ENCODE assay signal across 17 cellular contexts in genomic region chr13:23629566-23630272, GRCh38. TPM values are rescaled to one million over a fixed set of nuclear protein-coding genes. Genes with fewer than 3 reads are reported as not detected.
DNase-seq lines count a peak whose midpoint lies in the region; ATAC-seq, FAIRE-seq and TF ChIP-seq lines count a peak whose summit lies in the region.
"Had no signal": no experiment of that assay in that cellular context is flagged by ENCODE, and none has a peak within 500 bp of the region (broad histone marks: within the 10 kb centered on the region; RNA-seq: fewer than 3 reads in every experiment).

No MANE protein-coding gene starts in this region.

- H3K27ac ChIP-seq in HepG2 (ENCODE audit: extremely low read length, insufficient read depth, low read length), result peak overlapping the region; percentile 61
- H3K27ac ChIP-seq: RWPE1 had no signal

- H3K4me3 Mint-ChIP-seq in WTC11, result no peak overlapping the region
- H3K4me3 Mint-ChIP-seq: activated naive CD8-positive, alpha-beta T cell; effector memory CD8-positive, alpha-beta T cell; stimulated activated naive CD8-positive, alpha-beta T cell treated with anti-CD3 and anti-CD28 coated beads, Interleukin-15, amount 100 ng/mL, for 72 hours had no signal

- TF ChIP-seq CTCF in WTC11 (IDR thresholded peaks at IDR 0.05) (no peak), HepG2 (CRISPR knock-in tag; IDR thresholded peaks at IDR 0.05) (no peak), D721Med (IDR thresholded peaks at IDR 0.05; ENCODE audit: insufficient read depth, missing control alignments) (no peak)

- peak; percentile 18 for DNase-seq in NCI-H1092 treated with DMSO at 0.1 percent for 48 hours (lab: John Stamatoyannopoulos, UW)
- DNase-seq in WTC11 (ENCODE audit: low spot score), result no peak
- peak; percentile 93 for DNase-seq in HepG2 (ENCODE audit: low spot score)
- DNase-seq in sciatic nerve (ENCODE audit: low spot score), result no peak
- no peak for DNase-seq in D721Med (ENCODE audit: insufficient read length, low spot score)
- no peak for DNase-seq in T-helper 1 cell
- DNase-seq in cerebellum (ENCODE audit: low spot score), result no peak
- DNase-seq: activated CD4-positive, alpha-beta T cell treated with anti-CD3 and anti-CD28 coated beads for 4 hours; COR-L47; effector memory CD8-positive, alpha-beta T cell; KG1; stimulated activated naive CD8-positive, alpha-beta T cell treated with anti-CD3 and anti-CD28 coated beads, Interleukin-15, amount 100 ng/mL, for 72 hours had no signal

- H3K79me2 ChIP-seq in HepG2 (ENCODE audit: insufficient read depth, low read length), result peaks cover 27% of the 10 kb centered on the region

- no peaks in the 10 kb centered on the region for H3K36me3 Mint-ChIP-seq in WTC11
- H3K36me3 Mint-ChIP-seq: activated naive CD8-positive, alpha-beta T cell had no signal

- H3K27me3 Mint-ChIP-seq in WTC11 (ENCODE audit: low read depth), result no peaks in the 10 kb centered on the region

- H3K9me3 Mint-ChIP-seq in WTC11, result no peaks in the 10 kb centered on the region
- H3K9me3 Mint-ChIP-seq: effector memory CD8-positive, alpha-beta T cell; stimulated activated naive CD8-positive, alpha-beta T cell treated with anti-CD3 and anti-CD28 coated beads, Interleukin-15, amount 100 ng/mL, for 72 hours had no signal

- no peaks in the 10 kb centered on the region for H3K9me3 ChIP-seq in HepG2 (ENCODE audit: low read length)

- POLR2A ChIA-PET in WTC11 (lab: Charles Lee) (interaction anchor here (0.6 kb wide), 1 partner anchor 9 kb away, joined by 3 read pairs; no protein-coding TSS in a partner anchor), HepG2 (lab: Yijun Ruan, JAX) (interaction anchor here (0.7 to 5.7 kb wide), 11 partner anchors 9 to 59 kb away, joined by 3 to 90 read pairs (median 5); partner anchors contain the start of gene TNFRSF19)

- peak overlapping the region in 1 of 3 experiments; percentile 20; a peak in 1 of 6 replicates for H3K4me3 ChIP-seq in HepG2 (replicated peaks in 1 of 3; ENCODE audit: insufficient read depth in 1 of 3, low read depth in 2 of 3, low read length in 3 of 3)
- H3K4me3 ChIP-seq: skin epidermis had no signal

- TF ChIP-seq EP300 in HepG2 (IDR thresholded peaks at IDR 0.05; ENCODE audit: low read depth in 2 of 2, low read length in 2 of 2) (peak; percentile 73 to 96; a peak in 3 of 4 replicates), HepG2 (CRISPR knock-in tag; IDR thresholded peaks at IDR 0.05; ENCODE audit: borderline replicate concordance) (peak; percentile 72; the same call in 1 of the 2 replicates)

- H3K4me1 Mint-ChIP-seq in WTC11, result peaks cover 52% of the 10 kb centered on the region
- H3K4me1 Mint-ChIP-seq: stimulated activated naive CD8-positive, alpha-beta T cell treated with anti-CD3 and anti-CD28 coated beads, Interleukin-15, amount 100 ng/mL, for 72 hours had no signal

- H3K9ac ChIP-seq in HepG2 (ENCODE audit: insufficient read depth, low read depth, low read length), result no peak overlapping the region

- peaks cover 88% of the 10 kb centered on the region for H3K4me1 ChIP-seq in HepG2 (ENCODE audit: insufficient read depth, low read length)

- TF ChIP-seq POLR2A in HepG2 (IDR thresholded peaks at IDR 0.05; ENCODE audit: insufficient read depth in 1 of 2, low read depth in 2 of 2, low read length in 2 of 2), result no peak

- TF ChIP-seq RAD21 in HepG2 (CRISPR knock-in tag; IDR thresholded peaks at IDR 0.05), result no peak

- no peaks in the 10 kb centered on the region for H4K20me1 ChIP-seq in HepG2 (ENCODE audit: insufficient read depth, low read length)

- CTCF ChIA-PET in WTC11 (lab: Charles Lee), result interaction anchor here (0.8 to 0.9 kb wide), 3 partner anchors 8 to 331 kb away, joined by 3 read pairs; no protein-coding TSS in a partner anchor
- CTCF ChIA-PET in HepG2 (lab: Yijun Ruan, JAX; ENCODE audit: low intra/inter-chr PET ratio, low total read pairs), result no interaction called here

- no peaks in the 10 kb centered on the region for H3K27me3 ChIP-seq in HepG2 (ENCODE audit: control insufficient read depth in 1 of 2, insufficient read depth in 2 of 2, low read length in 2 of 2)

- H2AFZ ChIP-seq in HepG2 (ENCODE audit: low read length), result no peak overlapping the region

- no peak for ATAC-seq in WTC11
- peak; percentile 91 for ATAC-seq in HepG2
- ATAC-seq in sciatic nerve, result peak; percentile 25
- ATAC-seq: effector memory CD8-positive, alpha-beta T cell; stimulated activated naive CD8-positive, alpha-beta T cell treated with anti-CD3 and anti-CD28 coated beads, Interleukin-15, amount 100 ng/mL, for 72 hours had no signal

- no peak overlapping the region for H3K27ac Mint-ChIP-seq in WTC11
- H3K27ac Mint-ChIP-seq: activated naive CD8-positive, alpha-beta T cell; effector memory CD8-positive, alpha-beta T cell had no signal

- peaks cover 8 to 19% of the 10 kb centered on the region in 2 experiments for H3K36me3 ChIP-seq in HepG2 (replicated peaks in 1 of 2; ENCODE audit: control insufficient read depth in 1 of 2, insufficient read depth in 2 of 2, low read length in 2 of 2)

- WGBS in HepG2 (ENCODE audit: low lambda C conversion rate), result 21% methylated on average over 4 of the region's 6 CpGs

- intact Hi-C loops in HepG2 (cut with micrococcal nuclease; ENCODE audit: unreplicated experiment), result loop anchor here (1.0 to 5.0 kb wide), 3 partner anchors 15 to 57 kb away; partner anchors contain the start of gene TNFRSF19
- intact Hi-C loops in sciatic nerve (cut with DNase I), result no loop called here

- in situ Hi-C loops in HepG2 (cut with HindIII; ENCODE audit: extremely low pct_ligation_motif_present, low pct_unique_long_range_greater_than_20kb), result no loop called here

- BruUV-seq in HepG2 (replicated peaks; lab: Mats Ljungman, UMichigan), result no TSS peak

- H3K4me2 ChIP-seq in HepG2 (ENCODE audit: low read depth, low read length), result peak overlapping the region; percentile 43

- FAIRE-seq in HepG2 (lab: Jason Lieb, UNC), result peak; percentile 96
- no peak for FAIRE-seq in D721Med (lab: Jason Lieb, UNC)
- FAIRE-seq: astrocyte, H54 had no signal

TF ChIP-seq in WTC11, 78 proteins besides CTCF, POLR2A, EP300 and RAD21:
- TF ChIP-seq GABPB1 (CRISPR knock-in tag; IDR thresholded peaks at IDR 0.05), result peak; percentile 66
- TF ChIP-seq MXD4 (CRISPR knock-in tag; IDR thresholded peaks at IDR 0.05; ENCODE audit: borderline replicate concordance), result no peak

TF ChIP-seq in HepG2, 621 proteins besides CTCF, POLR2A, EP300 and RAD21 (continues in another document):
- TF ChIP-seq ZNF510 (CRISPR knock-in tag; IDR thresholded peaks at IDR 0.05; ENCODE audit: low read depth), result no peak
- TF ChIP-seq ZNF782 (CRISPR knock-in tag; IDR thresholded peaks at IDR 0.05; ENCODE audit: borderline replicate concordance), result 0 out of 2 replicates have a peak, but pooled peaks have one; percentile 26
- peak; percentile 90; the same call in 1 of the 2 replicates for TF ChIP-seq SOX5 (CRISPR knock-in tag; IDR thresholded peaks at IDR 0.05; ENCODE audit: borderline replicate concordance)
- peak; percentile 75 for TF ChIP-seq FOSL2 (CRISPR knock-in tag; IDR thresholded peaks at IDR 0.05)
- peak; percentile 53; the same call in 1 of the 2 replicates for TF ChIP-seq ERF (CRISPR knock-in tag; IDR thresholded peaks at IDR 0.05)
- TF ChIP-seq ARID3A (IDR thresholded peaks at IDR 0.05; ENCODE audit: low read depth, low read length), result peak; percentile 44; the same call in 1 of the 2 replicates
- TF ChIP-seq ZNF572 (CRISPR knock-in tag; IDR thresholded peaks at IDR 0.05), result no peak
- peak; percentile 89 for TF ChIP-seq CREM (IDR thresholded peaks at IDR 0.05)
- TF ChIP-seq CREM (CRISPR knock-in tag; IDR thresholded peaks at IDR 0.05), result no peak
- TF ChIP-seq ZNF207 (IDR thresholded peaks at IDR 0.05; ENCODE audit: borderline replicate concordance), result no peak
- no peak for TF ChIP-seq CAMTA2 (CRISPR knock-in tag; IDR thresholded peaks at IDR 0.05; ENCODE audit: borderline replicate concordance)

RNA-seq across cellular contexts. Expression of gene TNFRSF19, which starts 59.5 kb away (rescaled TPM):
- 0.20 to 0.27 TPM (median 0.23 TPM) in 3 replicates for total RNA-seq in WTC11 (2021)
- 47.7 and 77.7 TPM in 2 replicates for total RNA-seq in HepG2 (2016; rRNA removed; fragmentation: Illumina TruSeq; extraction: Trizol)
- total RNA-seq in HepG2 (2016; cell fraction: cytosol; rRNA removed; fragmentation: Illumina TruSeq; extraction: Trizol; ENCODE audit: low read depth), result 7.7 and 8.2 TPM in 2 replicates
- 48.1 and 76.8 TPM in 2 replicates for total RNA-seq in HepG2 (2016; cell fraction: insoluble cytoplasmic fraction; rRNA removed; fragmentation: Illumina TruSeq; extraction: Trizol)
- 25.2 and 27.9 TPM in 2 replicates for total RNA-seq in HepG2 (2016; cell fraction: membrane; rRNA removed; fragmentation: Illumina TruSeq; extraction: Trizol)
- total RNA-seq in HepG2 (2016; cell fraction: nucleus; rRNA removed; fragmentation: Illumina TruSeq; extraction: Trizol), result 84.2 and 94.2 TPM in 2 replicates
- 38.9 and 75.3 TPM in 2 replicates for polyA plus RNA-seq in HepG2 (2011; rRNA removed)
- 37.4 and 45.8 TPM in 2 replicates for polyA plus RNA-seq in HepG2 (2011; cell fraction: cytosol; rRNA removed)
- polyA plus RNA-seq in HepG2 (2011; cell fraction: nucleus; rRNA removed), result 30.8 and 50.6 TPM in 2 replicates
- 25.9 and 27.9 TPM in 2 replicates for polyA plus RNA-seq in HepG2 (2012)
- polyA plus RNA-seq in HepG2 (2016; cell fraction: cytosol; fragmentation: Illumina TruSeq; extraction: Trizol; ENCODE audit: low read depth), result 2.9 TPM in 2 replicates
- 35.7 and 36.2 TPM in 2 replicates for polyA plus RNA-seq in HepG2 (2016; cell fraction: insoluble cytoplasmic fraction; fragmentation: Illumina TruSeq; extraction: Trizol; ENCODE audit: low read depth)
- polyA plus RNA-seq in HepG2 (2016; cell fraction: membrane; fragmentation: Illumina TruSeq; extraction: Trizol; ENCODE audit: low read depth), result 9.9 and 10.1 TPM in 2 replicates
- polyA plus RNA-seq in HepG2 (2016; cell fraction: nucleus; fragmentation: Illumina TruSeq; extraction: Trizol; ENCODE audit: insufficient read depth, low read depth), result 95.3 and 95.9 TPM in 2 replicates
- polyA minus RNA-seq in HepG2 (2011; rRNA and poly(A)+ RNA removed; ENCODE audit: low replicate concordance), result 0.05 and 162 TPM in 2 replicates
- polyA minus RNA-seq in HepG2 (2011; cell fraction: cytosol; rRNA and poly(A)+ RNA removed), result 40.8 and 64.9 TPM in 2 replicates
- 47.0 and 73.8 TPM in 2 replicates for polyA minus RNA-seq in HepG2 (2011; cell fraction: nucleus; rRNA and poly(A)+ RNA removed)
- 25.9 TPM for total RNA-seq in sciatic nerve
- 31.3 TPM for total RNA-seq in cerebellum

Comparison
In these comparisons a context has a peak if more than half of its experiments do, and no peak if none do; other contexts are left out.
1. DNase-seq: peak in NCI-H1092 treated with DMSO at 0.1 percent for 48 hours (single experiment) and HepG2 (single experiment); none in WTC11 (single experiment), sciatic nerve (single experiment), D721Med (single experiment), T-helper 1 cell (0 of 5) and cerebellum (single experiment).